In genomic region chr5:132477784-132478497, GRCh38 we compare ENCODE assay signal across 9 cellular contexts. TPM values are rescaled to one million over a fixed set of nuclear protein-coding genes. Genes with fewer than 3 reads are reported as not detected.
DNase-seq lines count a peak whose midpoint lies in the region; ATAC-seq and TF ChIP-seq lines count a peak whose summit lies in the region.
"Had no signal": no experiment of that assay in that cellular context is flagged by ENCODE, and none has a peak within 500 bp of the region (broad histone marks: within the 10 kb centered on the region; RNA-seq: fewer than 3 reads in every experiment).

No MANE protein-coding gene starts in this region.

- WGBS in heart left ventricle, 4 donors = 77 to 83% (median 79%) methylated on average over 8 to 12 of the region's 12 CpGs
- WGBS in mesenchymal stem cell = 82% methylated on average over 12 of the region's 12 CpGs
- 81 to 87% methylated on average over 7 to 12 of the region's 12 CpGs for WGBS in upper lobe of left lung, 2 donors

- no peak overlapping the region for H3K4me3 Mint-ChIP-seq in activated naive CD4-positive, alpha-beta T cell treated with anti-CD3 and anti-CD28 coated beads, Interleukin-2, amount 50 U/mL, for 24 hours

- H3K9me3 Mint-ChIP-seq in activated naive CD4-positive, alpha-beta T cell treated with anti-CD3 and anti-CD28 coated beads, Interleukin-2, amount 50 U/mL, for 24 hours = no peaks in the 10 kb centered on the region

- H4K91ac ChIP-seq in mesenchymal stem cell (ENCODE audit: low read length) = peak overlapping the region; percentile 30

- H2AK5ac ChIP-seq in mesenchymal stem cell (ENCODE audit: low read length, severe bottlenecking) = no peak overlapping the region

- no peak overlapping the region for H2BK120ac ChIP-seq in mesenchymal stem cell (ENCODE audit: low read depth, low read length)

- DNase-seq in heart left ventricle (peak in 2 of 5 donors; percentile 24 to 52), right atrium auricular region (ENCODE audit: low spot score) (no peak), mesenchymal stem cell (no peak), upper lobe of left lung (peak in 1 of 2 donors; percentile 55), OCI-M1 (lab: John Stamatoyannopoulos, UW) (no peak), HEK293T (ENCODE audit: extremely low spot score) (no peak)
- DNase-seq: NCI-H1048 had no signal

- H3K14ac ChIP-seq in mesenchymal stem cell (ENCODE audit: low read length in 2 of 2) = peak overlapping the region in 1 of 2 experiments; percentile 2

- no peak overlapping the region for H3K4me2 ChIP-seq in mesenchymal stem cell (ENCODE audit: low read length, poor library complexity, severe bottlenecking)

- H2BK15ac ChIP-seq in mesenchymal stem cell (ENCODE audit: low read depth, poor library complexity, severe bottlenecking) = no peak overlapping the region

- H2BK12ac ChIP-seq in mesenchymal stem cell (ENCODE audit: low read length in 2 of 2) = peak overlapping the region; percentile 7 to 45

- TF ChIP-seq POLR2A in heart left ventricle (IDR thresholded peaks at IDR 0.05) (no peak), upper lobe of left lung (IDR thresholded peaks at IDR 0.05) (peak in 1 of 4 donors; percentile 8)

- no peaks in the 10 kb centered on the region for H3K27me3 Mint-ChIP-seq in activated naive CD4-positive, alpha-beta T cell treated with anti-CD3 and anti-CD28 coated beads, Interleukin-2, amount 50 U/mL, for 24 hours

- no peak for TF ChIP-seq CTCF in heart left ventricle (IDR thresholded peaks at IDR 0.05)
- TF ChIP-seq CTCF in right atrium auricular region (IDR thresholded peaks at IDR 0.05) = no peak
- TF ChIP-seq CTCF in upper lobe of left lung (IDR thresholded peaks at IDR 0.05) = no peak

- H3K27me3 ChIP-seq in heart left ventricle (no peaks in the 10 kb centered on the region), right atrium auricular region (no peaks in the 10 kb centered on the region), mesenchymal stem cell (ENCODE audit: control insufficient read depth in 1 of 2, insufficient read depth in 1 of 2, low read length in 2 of 2) (no peaks in the 10 kb centered on the region), upper lobe of left lung (no peaks in the 10 kb centered on the region)

- CTCF ChIA-PET in HEK293T (lab: Yijun Ruan, JAX) = interaction anchor here (1.8 kb wide), 1 partner anchor 13 kb away, joined by 5 read pairs; no protein-coding TSS in a partner anchor

- peaks cover 81% of the 10 kb centered on the region for H3K4me1 Mint-ChIP-seq in activated naive CD4-positive, alpha-beta T cell treated with anti-CD3 and anti-CD28 coated beads, Interleukin-2, amount 50 U/mL, for 24 hours

- H3K27ac ChIP-seq in heart left ventricle (peak overlapping the region in 11 of 12 donors; percentile 8 to 89 (median 78)), right atrium auricular region (no peak overlapping the region), mesenchymal stem cell (ENCODE audit: low read length, poor library complexity, severe bottlenecking) (no peak overlapping the region), upper lobe of left lung (peak overlapping the region in 3 of 4 donors; percentile 30 to 99 (median 58))

- H3K36me3 ChIP-seq in heart left ventricle = peaks cover 0 to 23% (median 14%) of the 10 kb centered on the region in 9 donors
- H3K36me3 ChIP-seq in right atrium auricular region = peaks cover 5% of the 10 kb centered on the region
- peaks cover 6 to 18% of the 10 kb centered on the region in 2 experiments for H3K36me3 ChIP-seq in mesenchymal stem cell (ENCODE audit: control insufficient read depth in 1 of 2, insufficient read depth in 2 of 2, low read depth in 1 of 2, low read length in 2 of 2)
- peaks cover 2 to 19% (median 8%) of the 10 kb centered on the region in 4 donors for H3K36me3 ChIP-seq in upper lobe of left lung

- H2AFZ ChIP-seq in mesenchymal stem cell (ENCODE audit: low read depth, low read length) = no peak overlapping the region

- no peak for ATAC-seq in heart left ventricle
- no peak for ATAC-seq in upper lobe of left lung (ENCODE audit: low FRiP score in 2 of 2)
- ATAC-seq in HG03432 (IDR thresholded peaks at IDR 0.05; ENCODE audit: unreplicated experiment) = no peak

- H3K18ac ChIP-seq in mesenchymal stem cell (ENCODE audit: low read depth in 1 of 2, low read length in 2 of 2) = no peak overlapping the region

- no peak overlapping the region for H3K4me3 ChIP-seq in heart left ventricle
- H3K4me3 ChIP-seq in right atrium auricular region = no peak overlapping the region
- no peak overlapping the region for H3K4me3 ChIP-seq in mesenchymal stem cell (ENCODE audit: insufficient read depth in 1 of 2, low read depth in 1 of 2, low read length in 2 of 2)
- H3K4me3 ChIP-seq in upper lobe of left lung = no peak overlapping the region

- no peak overlapping the region for H4K8ac ChIP-seq in mesenchymal stem cell (ENCODE audit: low read length)

- peak overlapping the region; percentile 11 to 19 for H3K4ac ChIP-seq in mesenchymal stem cell (ENCODE audit: low read depth in 1 of 2, low read length in 2 of 2)

- peak overlapping the region; percentile 86 for H3K27ac Mint-ChIP-seq in activated naive CD4-positive, alpha-beta T cell treated with anti-CD3 and anti-CD28 coated beads, Interleukin-2, amount 50 U/mL, for 24 hours

- peaks cover 7 to 81% (median 53%) of the 10 kb centered on the region in 12 donors for H3K4me1 ChIP-seq in heart left ventricle
- H3K4me1 ChIP-seq in right atrium auricular region = peaks cover 0 to 48% of the 10 kb centered on the region in 2 donors
- peaks cover 20% of the 10 kb centered on the region for H3K4me1 ChIP-seq in mesenchymal stem cell (ENCODE audit: control insufficient read depth, insufficient read depth, low read depth, low read length)
- H3K4me1 ChIP-seq in upper lobe of left lung = peaks cover 20 to 60% (median 31%) of the 10 kb centered on the region in 4 donors

- no peak overlapping the region for H2BK5ac ChIP-seq in mesenchymal stem cell (ENCODE audit: low read depth, low read length, poor library complexity, severe bottlenecking)

- H3K23ac ChIP-seq in mesenchymal stem cell (ENCODE audit: low read length in 2 of 2) = no peak overlapping the region

- H3K9me3 ChIP-seq in heart left ventricle = no peaks in the 10 kb centered on the region
- no peaks in the 10 kb centered on the region for H3K9me3 ChIP-seq in right atrium auricular region
- H3K9me3 ChIP-seq in mesenchymal stem cell (ENCODE audit: control insufficient read depth, low read length) = no peaks in the 10 kb centered on the region
- H3K9me3 ChIP-seq in upper lobe of left lung = no peaks in the 10 kb centered on the region

- no peak for TF ChIP-seq EP300 in upper lobe of left lung (IDR thresholded peaks at IDR 0.05)

- H3K79me1 ChIP-seq in mesenchymal stem cell (replicated peaks; ENCODE audit: low read length, poor library complexity, severe bottlenecking) = peaks cover 6% of the 10 kb centered on the region

- POLR2A ChIA-PET in HEK293T (lab: Yijun Ruan, JAX) = interaction anchor here (0.8 to 4.6 kb wide), 2 partner anchors 12 to 19 kb away, joined by 3 to 33 read pairs; partner anchors contain the start of gene IRF1

- peaks cover 1% of the 10 kb centered on the region for H3K36me3 Mint-ChIP-seq in activated naive CD4-positive, alpha-beta T cell treated with anti-CD3 and anti-CD28 coated beads, Interleukin-2, amount 50 U/mL, for 24 hours

- intact Hi-C loops in heart left ventricle (cut with DNase I) = no loop called here

- H3K9ac ChIP-seq in mesenchymal stem cell (ENCODE audit: low read length) = no peak overlapping the region

TF ChIP-seq in HEK293T, 16 proteins besides CTCF, POLR2A, EP300 and RAD21:
- TF ChIP-seq ZNF384 (IDR thresholded peaks at IDR 0.05) (no peak), HDGF (IDR thresholded peaks at IDR 0.05; ENCODE audit: borderline replicate concordance) (no peak), CTBP1 (IDR thresholded peaks at IDR 0.05; ENCODE audit: borderline replicate concordance) (no peak), LEF1 (IDR thresholded peaks at IDR 0.05; ENCODE audit: borderline replicate concordance) (no peak), ELF4 (IDR thresholded peaks at IDR 0.05) (no peak), FOXM1 (IDR thresholded peaks at IDR 0.05; ENCODE audit: borderline replicate concordance) (no peak), SP1 (IDR thresholded peaks at IDR 0.05) (no peak), SUZ12 (IDR thresholded peaks at IDR 0.05) (no peak), TARDBP (IDR thresholded peaks at IDR 0.05) (no peak), ARNT (IDR thresholded peaks at IDR 0.05) (no peak), NFRKB (IDR thresholded peaks at IDR 0.05) (no peak), FOXK2 (IDR thresholded peaks at IDR 0.05) (no peak), BHLHE40 (IDR thresholded peaks at IDR 0.05; ENCODE audit: borderline replicate concordance) (no peak), FOXA1 (IDR thresholded peaks at IDR 0.05) (no peak), L3MBTL2 (conservative IDR thresholded peaks at IDR 0.05) (no peak)
- TF ChIP-seq, protein P1, sequence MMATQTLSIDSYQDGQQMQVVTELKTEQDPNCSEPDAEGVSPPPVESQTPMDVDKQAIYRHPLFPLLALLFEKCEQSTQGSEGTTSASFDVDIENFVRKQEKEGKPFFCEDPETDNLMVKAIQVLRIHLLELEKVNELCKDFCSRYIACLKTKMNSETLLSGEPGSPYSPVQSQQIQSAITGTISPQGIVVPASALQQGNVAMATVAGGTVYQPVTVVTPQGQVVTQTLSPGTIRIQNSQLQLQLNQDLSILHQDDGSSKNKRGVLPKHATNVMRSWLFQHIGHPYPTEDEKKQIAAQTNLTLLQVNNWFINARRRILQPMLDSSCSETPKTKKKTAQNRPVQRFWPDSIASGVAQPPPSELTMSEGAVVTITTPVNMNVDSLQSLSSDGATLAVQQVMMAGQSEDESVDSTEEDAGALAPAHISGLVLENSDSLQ (IDR thresholded peaks at IDR 0.05) = no peak

RNA-seq across cellular contexts. Expression of gene IRF1, which starts 12.6 kb away (rescaled TPM):
- total RNA-seq in heart left ventricle = 100 to 1,000 TPM in 1 of 9 donors, 10 to 100 TPM in 7, 1 to 10 TPM in 1; 9.2 to 190 (median 18.4) TPM
- polyA plus RNA-seq in heart left ventricle = 10 to 100 TPM in 1 of 2 donors, 1 to 10 TPM in 1; 7.5 to 12.2 TPM
- total RNA-seq in right atrium auricular region = 10 to 100 TPM; 10.1 to 15.8 TPM
- polyA plus RNA-seq in mesenchymal stem cell (2013, experiment 1 of 2) = 33.6 TPM
- 35.8 TPM for polyA plus RNA-seq in mesenchymal stem cell (2013, experiment 2 of 2)
- 10 to 100 TPM; 42.1 to 94.3 (median 79.3) TPM for total RNA-seq in upper lobe of left lung

Comparison
In these comparisons a context has a peak if more than half of its experiments do, and no peak if none do; other contexts are left out.
1. H3K27ac ChIP-seq: peak in heart left ventricle (11 of 12) and upper lobe of left lung (3 of 4); none in right atrium auricular region (0 of 2) and mesenchymal stem cell (single experiment).